Comparison of ENCODE assay signal across 21 cellular contexts in genomic region chr15:77021088-77021481, GRCh38. TPM values are rescaled to one million over a fixed set of nuclear protein-coding genes. Genes with fewer than 3 reads are reported as not detected.
DNase-seq lines count a peak whose midpoint lies in the region; ATAC-seq and TF ChIP-seq lines count a peak whose summit lies in the region.
"Had no signal": no experiment of that assay in that cellular context is flagged by ENCODE, and none has a peak within 500 bp of the region (broad histone marks: within the 10 kb centered on the region; RNA-seq: fewer than 3 reads in every experiment).

No MANE protein-coding gene starts in this region.

- H3K4me2 ChIP-seq in MM.1S (ENCODE audit: low read depth, low read length) = peak overlapping the region; percentile 5; the same call in 1 of the 2 replicates
- H3K4me2 ChIP-seq: hepatocyte had no signal

- no peaks in the 10 kb centered on the region for H3K9me3 Mint-ChIP-seq in activated T-cell treated with anti-CD3 and anti-CD28 coated beads, Interleukin-2, amount 50 U/mL, for 24 hours
- H3K9me3 Mint-ChIP-seq in activated naive CD8-positive, alpha-beta T cell treated with anti-CD3 and anti-CD28 coated beads, Interleukin-2, amount 50 U/mL, for 24 hours = no peaks in the 10 kb centered on the region
- H3K9me3 Mint-ChIP-seq: HFFc6, IgD-negative memory B cell had no signal

- no peak for DNase-seq in activated T-cell treated with anti-CD3 and anti-CD28 coated beads, Interleukin-2, amount 50 U/mL, for 24 hours
- DNase-seq in activated T-cell treated with anti-CD3 and anti-CD28 coated beads for 4 hours = no peak
- DNase-seq in MM.1S = peak; percentile 78
- no peak for DNase-seq in activated naive CD8-positive, alpha-beta T cell treated with anti-CD3 and anti-CD28 coated beads, Interleukin-2, amount 50 U/mL, for 24 hours
- no peak for DNase-seq in upper lobe of left lung
- DNase-seq in NCI-H1694 treated with DMSO at 0.1 percent for 48 hours (lab: John Stamatoyannopoulos, UW) = no peak
- DNase-seq in GM19238 (ENCODE audit: insufficient read length, low spot score) = no peak
- DNase-seq: activated CD4-positive, alpha-beta T cell treated with anti-CD3 and anti-CD28 coated beads, Interleukin-2, amount 50 U/mL, for 1 hour; effector CD8-positive, alpha-beta T cell; HFFc6; NCI-H1092 treated with DMSO at 0.1 percent for 48 hours; NCI-H2227 treated with DMSO at 0.1 percent for 48 hours; SIG-M5; stimulated activated CD4-positive, alpha-beta T cell treated with anti-CD3 and anti-CD28 coated beads, Interleukin-12 subunit alpha, Interleukin-12 subunit beta, amount 100 ng/mL, for 4 hours; stomach; T1000 had no signal

- no peaks in the 10 kb centered on the region for H3K27me3 Mint-ChIP-seq in activated T-cell treated with anti-CD3 and anti-CD28 coated beads, Interleukin-2, amount 50 U/mL, for 24 hours
- H3K27me3 Mint-ChIP-seq in activated naive CD8-positive, alpha-beta T cell treated with anti-CD3 and anti-CD28 coated beads, Interleukin-2, amount 50 U/mL, for 24 hours = no peaks in the 10 kb centered on the region
- H3K27me3 Mint-ChIP-seq: IgD-negative memory B cell had no signal

- H3K36me3 Mint-ChIP-seq in activated T-cell treated with anti-CD3 and anti-CD28 coated beads, Interleukin-2, amount 50 U/mL, for 24 hours (ENCODE audit: low read depth) = peaks cover 82% of the 10 kb centered on the region
- H3K36me3 Mint-ChIP-seq in activated naive CD8-positive, alpha-beta T cell treated with anti-CD3 and anti-CD28 coated beads, Interleukin-2, amount 50 U/mL, for 24 hours (ENCODE audit: low read depth) = peaks cover 22% of the 10 kb centered on the region

- peak overlapping the region; percentile 95 for H3K27ac Mint-ChIP-seq in activated T-cell treated with anti-CD3 and anti-CD28 coated beads, Interleukin-2, amount 50 U/mL, for 24 hours
- H3K27ac Mint-ChIP-seq in activated naive CD8-positive, alpha-beta T cell treated with anti-CD3 and anti-CD28 coated beads, Interleukin-2, amount 50 U/mL, for 24 hours = peak overlapping the region; percentile 100

- ATAC-seq in activated naive CD8-positive, alpha-beta T cell treated with anti-CD3 and anti-CD28 coated beads, Interleukin-2, amount 50 U/mL, for 24 hours = no peak
- no peak for ATAC-seq in upper lobe of left lung (ENCODE audit: low FRiP score in 2 of 2)

- no peak overlapping the region for H3K4me3 ChIP-seq in MM.1S (ENCODE audit: low read length)
- no peak overlapping the region for H3K4me3 ChIP-seq in neutrophil (ENCODE audit: low read depth in 1 of 2, low read length in 1 of 2)
- no peak overlapping the region for H3K4me3 ChIP-seq in upper lobe of left lung
- H3K4me3 ChIP-seq: cardiac muscle cell, hepatocyte, prostate gland, stomach had no signal

- H3K27ac ChIP-seq in MM.1S (ENCODE audit: low read length) (peak overlapping the region; percentile 56; the same call in 1 of the 2 replicates), neutrophil (peak overlapping the region; percentile 94), upper lobe of left lung (no peak overlapping the region)
- H3K27ac ChIP-seq: cardiac muscle cell, hepatocyte, prostate gland had no signal

- no peaks in the 10 kb centered on the region for H3K27me3 ChIP-seq in MM.1S (replicated peaks; ENCODE audit: insufficient read depth, low read length)
- H3K27me3 ChIP-seq in neutrophil = no peaks in the 10 kb centered on the region
- no peaks in the 10 kb centered on the region for H3K27me3 ChIP-seq in upper lobe of left lung
- H3K27me3 ChIP-seq: cardiac muscle cell, hepatocyte had no signal

- WGBS in upper lobe of left lung, 2 donors = 78 to 92% methylated on average over 6 to 9 of the region's 9 CpGs

- H4K20me1 ChIP-seq in MM.1S (ENCODE audit: insufficient read depth, low read length) = no peaks in the 10 kb centered on the region

- no peak for TF ChIP-seq EP300 in upper lobe of left lung (IDR thresholded peaks at IDR 0.05)

- H3F3A ChIP-seq in MM.1S (ENCODE audit: insufficient read depth, low read length) = 0 out of 2 replicates have a peak, but pooled peaks cover 6% of the 10 kb centered on the region

- H3K4me1 ChIP-seq in MM.1S (ENCODE audit: low read length) = peaks cover 25% of the 10 kb centered on the region
- H3K4me1 ChIP-seq in neutrophil (ENCODE audit: control insufficient read depth in 1 of 2, insufficient read depth in 1 of 2, low read depth in 1 of 2, low read length in 1 of 2) = peaks cover 61 to 68% of the 10 kb centered on the region in 2 experiments
- H3K4me1 ChIP-seq in upper lobe of left lung = peaks cover 0 to 16% (median 8%) of the 10 kb centered on the region in 4 donors
- H3K4me1 ChIP-seq: prostate gland had no signal

- H3K9ac ChIP-seq in MM.1S (ENCODE audit: low read length) = no peak overlapping the region

- peaks cover 85% of the 10 kb centered on the region for H3K4me1 Mint-ChIP-seq in activated T-cell treated with anti-CD3 and anti-CD28 coated beads, Interleukin-2, amount 50 U/mL, for 24 hours (ENCODE audit: low read depth)
- peaks cover 80% of the 10 kb centered on the region for H3K4me1 Mint-ChIP-seq in activated naive CD8-positive, alpha-beta T cell treated with anti-CD3 and anti-CD28 coated beads, Interleukin-2, amount 50 U/mL, for 24 hours

- TF ChIP-seq CTCF in MM.1S (IDR thresholded peaks at IDR 0.05; ENCODE audit: low read length) = 0 out of 2 replicates have a peak, but pooled peaks have one; percentile 4
- TF ChIP-seq CTCF in neutrophil (IDR thresholded peaks at IDR 0.05) = no peak
- no peak for TF ChIP-seq CTCF in upper lobe of left lung (IDR thresholded peaks at IDR 0.05)

- H3K79me2 ChIP-seq in MM.1S (ENCODE audit: low read length) = no peaks in the 10 kb centered on the region
- H3K79me2 ChIP-seq: hepatocyte had no signal

- H3K9me3 ChIP-seq in MM.1S (replicated peaks; ENCODE audit: insufficient read depth, low read length) = no peaks in the 10 kb centered on the region
- no peaks in the 10 kb centered on the region for H3K9me3 ChIP-seq in neutrophil
- no peaks in the 10 kb centered on the region for H3K9me3 ChIP-seq in upper lobe of left lung
- H3K9me3 ChIP-seq: prostate gland, stomach had no signal

- no peak overlapping the region for H3K4me3 Mint-ChIP-seq in activated T-cell treated with anti-CD3 and anti-CD28 coated beads, Interleukin-2, amount 50 U/mL, for 24 hours
- H3K4me3 Mint-ChIP-seq in activated naive CD8-positive, alpha-beta T cell treated with anti-CD3 and anti-CD28 coated beads, Interleukin-2, amount 50 U/mL, for 24 hours = no peak overlapping the region
- H3K4me3 Mint-ChIP-seq: HFFc6 had no signal

- TF ChIP-seq POLR2A in upper lobe of left lung (IDR thresholded peaks at IDR 0.05) = no peak

- 0 out of 2 replicates have a peak overlapping the region, but pooled peaks have one; percentile 8 for H2AFZ ChIP-seq in MM.1S (ENCODE audit: low read length)
- H2AFZ ChIP-seq: hepatocyte had no signal

- no peaks in the 10 kb centered on the region for H3K9me2 ChIP-seq in MM.1S (replicated peaks; ENCODE audit: insufficient read depth, low read length)

- H3K36me3 ChIP-seq in MM.1S (replicated peaks; ENCODE audit: insufficient read depth, low read length) (no peaks in the 10 kb centered on the region), neutrophil (peaks cover 91% of the 10 kb centered on the region), upper lobe of left lung (no peaks in the 10 kb centered on the region)
- H3K36me3 ChIP-seq: cardiac muscle cell, prostate gland had no signal

RNA-seq across cellular contexts. Expression of gene PSTPIP1, which starts 26.2 kb away (rescaled TPM):
- total RNA-seq in upper lobe of left lung = 10 to 100 TPM in 5 of 6 donors, 1 to 10 TPM in 1; 7.0 to 69.1 (median 20.2) TPM
- total RNA-seq: hepatocyte had no signal

RNA-seq across cellular contexts. Expression of gene TSPAN3, which starts 49.8 kb away (rescaled TPM):
- total RNA-seq in upper lobe of left lung = 100 to 1,000 TPM in 5 of 6 donors, 10 to 100 TPM in 1; 97.4 to 742 (median 396) TPM

Comparison
In these comparisons a context has a peak if more than half of its experiments do, and no peak if none do; other contexts are left out.
1. H3K27ac ChIP-seq: peak in MM.1S (single experiment) and neutrophil (single experiment); none in upper lobe of left lung (0 of 4).